ENCODE assay signal across 29 cellular contexts in the genomic region with DNA sequence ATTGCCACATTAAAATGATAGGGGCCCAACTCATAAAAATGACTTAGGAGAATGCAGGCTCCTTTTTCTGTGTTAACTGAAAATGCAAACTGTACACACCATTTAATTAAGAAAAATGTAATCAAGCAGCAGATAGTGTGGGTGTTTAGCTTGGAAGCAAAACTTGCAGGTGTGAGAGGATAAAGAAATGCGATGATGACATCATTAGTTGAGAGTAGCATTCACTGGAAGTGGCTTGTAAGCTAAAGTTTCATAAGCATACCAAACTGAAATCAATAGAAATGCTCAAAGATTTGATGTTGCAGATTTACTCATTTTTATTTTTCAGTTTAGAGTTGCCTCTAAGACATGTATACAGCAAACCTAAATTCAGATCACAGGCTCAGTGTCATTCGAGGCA.
"Had no signal": no experiment of that assay in that cellular context is flagged by ENCODE, and none has a peak within 500 bp of the region (broad histone marks: within the 10 kb centered on the region; RNA-seq: fewer than 3 reads in every experiment).

No MANE protein-coding gene starts in this region.

- H3K4me3 Mint-ChIP-seq: naive thymus-derived CD8-positive, alpha-beta T cell; natural killer cell treated with Interleukin-12 subunit alpha and Interleukin-12 subunit beta and Interleukin-15 and Interleukin-18, amount 100 ng/mL, for 72 hours; nephron progenitor cell; neural crest cell; stimulated activated memory B cell treated with anti-CD40 and anti-IgM and Interleukin-4, amounts not matched to agents 10 μg/mL and 1 μg/mL and 100 μg/mL, for 72 hours; stimulated activated naive CD8-positive, alpha-beta T cell treated with anti-CD3 and anti-CD28 coated beads, Interleukin-15, amount 100 ng/mL, for 72 hours; type B pancreatic cell had no signal

- H3K4me1 Mint-ChIP-seq: naive thymus-derived CD8-positive, alpha-beta T cell; nephron progenitor cell; stimulated activated memory B cell treated with anti-CD40 and anti-IgM and Interleukin-4, amounts not matched to agents 10 μg/mL and 1 μg/mL and 100 μg/mL, for 72 hours; stimulated activated naive CD8-positive, alpha-beta T cell treated with anti-CD3 and anti-CD28 coated beads, Interleukin-15, amount 100 ng/mL, for 72 hours had no signal

- H3K4me1 ChIP-seq: pancreas, psoas muscle, spleen, suprapubic skin, testis, tibial artery, transverse colon, upper lobe of right lung, uterus had no signal

- DNase-seq: naive thymus-derived CD8-positive, alpha-beta T cell; nephron progenitor cell; nucleus accumbens; pancreas; psoas muscle; right cardiac atrium; spleen; stimulated activated CD4-positive, alpha-beta T cell treated with anti-CD3 and anti-CD28 coated beads, Interleukin-12 subunit alpha, Interleukin-12 subunit beta, amount 100 ng/mL, for 4 hours; stimulated activated CD4-positive, alpha-beta T cell treated with anti-CD3 and anti-CD28 coated beads, Interleukin-1b, Interleukin-23, amount 100 ng/mL, for 48 hours; stimulated activated CD4-positive, alpha-beta T cell treated with anti-CD3 and anti-CD28 coated beads, Interleukin-4, amount 100 ng/mL, for 1 hour; stimulated activated CD4-positive, alpha-beta T cell treated with anti-CD3 and anti-CD28 coated beads, Interleukin-4, amount 100 ng/mL, for 4 hours; stimulated activated CD8-positive, alpha-beta memory T cell treated with anti-CD3 and anti-CD28 coated beads, Interleukin-4, amount 100 ng/mL, for 48 hours; stimulated activated naive CD4-positive, alpha-beta T cell; stimulated activated naive CD8-positive, alpha-beta T cell treated with anti-CD3 and anti-CD28 coated beads, Interleukin-15, amount 100 ng/mL, for 72 hours; stimulated activated naive CD8-positive, alpha-beta T cell treated with anti-CD3 and anti-CD28 coated beads, Interleukin-15, Interleukin-2, amounts not matched to agents 100 U/mL and 50 U/mL, for 24 hours; substantia nigra; testis; tibial artery; transverse colon; upper lobe of right lung; uterus had no signal

- H3K9me3 Mint-ChIP-seq: nephron progenitor cell, neural crest cell, type B pancreatic cell had no signal

- H3K27me3 ChIP-seq: neutrophil, pancreas, spleen, suprapubic skin, testis, tibial artery, transverse colon, upper lobe of right lung, uterus had no signal

- H3K9me3 ChIP-seq: neutrophil, pancreas, psoas muscle, testis, tibial artery, transverse colon, upper lobe of right lung, uterus had no signal

- H3K4me3 ChIP-seq: pancreas, psoas muscle, skin epidermis, smooth muscle cell, spleen, suprapubic skin, testis, tibial artery, transverse colon, upper lobe of right lung, uterus had no signal

- H3K27me3 Mint-ChIP-seq: naive thymus-derived CD8-positive, alpha-beta T cell; natural killer cell treated with Interleukin-12 subunit alpha and Interleukin-12 subunit beta and Interleukin-15 and Interleukin-18, amount 100 ng/mL, for 72 hours; stimulated activated memory B cell treated with anti-CD40 and anti-IgM and Interleukin-4, amounts not matched to agents 10 μg/mL and 1 μg/mL and 100 μg/mL, for 72 hours; stimulated activated naive CD8-positive, alpha-beta T cell treated with anti-CD3 and anti-CD28 coated beads, Interleukin-15, amount 100 ng/mL, for 72 hours; type B pancreatic cell had no signal

- H3K27ac ChIP-seq: neutrophil, pancreas, psoas muscle, skin epidermis, spleen, suprapubic skin, testis, tibial artery, transverse colon, upper lobe of right lung, uterus had no signal

- H3K36me3 ChIP-seq: neutrophil, pancreas, spleen, suprapubic skin, tibial artery, transverse colon, upper lobe of right lung, uterus had no signal

- H3K4me2 ChIP-seq: smooth muscle cell had no signal

- H3K36me3 Mint-ChIP-seq: naive thymus-derived CD8-positive, alpha-beta T cell; stimulated activated memory B cell treated with anti-CD40 and anti-IgM and Interleukin-4, amounts not matched to agents 10 μg/mL and 1 μg/mL and 100 μg/mL, for 72 hours; type B pancreatic cell had no signal

- H3K27ac Mint-ChIP-seq: naive thymus-derived CD8-positive, alpha-beta T cell; natural killer cell treated with Interleukin-12 subunit alpha and Interleukin-12 subunit beta and Interleukin-15 and Interleukin-18, amount 100 ng/mL, for 72 hours; nephron progenitor cell; stimulated activated memory B cell treated with anti-CD40 and anti-IgM and Interleukin-4, amounts not matched to agents 10 μg/mL and 1 μg/mL and 100 μg/mL, for 72 hours; stimulated activated naive CD8-positive, alpha-beta T cell treated with anti-CD3 and anti-CD28 coated beads, Interleukin-15, amount 100 ng/mL, for 72 hours; type B pancreatic cell had no signal
